In genomic region chr17:73933871-73934270, GRCh38 we compare ENCODE assay signal across 26 cellular contexts.
"Had no signal": no experiment of that assay in that cellular context is flagged by ENCODE, and none has a peak within 500 bp of the region (broad histone marks: within the 10 kb centered on the region; RNA-seq: fewer than 3 reads in every experiment).

No MANE protein-coding gene starts in this region.

- H3K27ac ChIP-seq: adrenal gland, ascending aorta, breast epithelium, left lung, neural progenitor cell, sigmoid colon, spleen, testis, vagina had no signal

- H3K9me3 Mint-ChIP-seq: activated T-cell treated with anti-CD3 and anti-CD28 coated beads, Interleukin-2, amount 50 U/mL, for 4 hours; activated T-helper 2 cell treated with anti-CD3 and anti-CD28 coated beads, Interferon-gamma antibody, Interleukin-2, Interleukin-4, amounts not matched to agents 10 μg/mL and 5 μg/mL and 100 μg/mL, durations not matched to agents 14 hours and 24 hours and 36 hours; immature natural killer cell; naive thymus-derived CD8-positive, alpha-beta T cell; neural progenitor cell had no signal

- H3K4me3 Mint-ChIP-seq: activated naive CD8-positive, alpha-beta T cell; activated T-cell treated with anti-CD3 and anti-CD28 coated beads, Interleukin-2, amount 50 U/mL, for 4 hours; immature natural killer cell; naive thymus-derived CD8-positive, alpha-beta T cell; neural progenitor cell had no signal

- H3K9me3 ChIP-seq: adrenal gland, ascending aorta, breast epithelium, left lung, sigmoid colon, spleen, testis, vagina had no signal

- DNase-seq: activated CD4-positive, alpha-beta T cell treated with anti-CD3 and anti-CD28 coated beads for 1 hour; activated CD8-positive, alpha-beta memory T cell treated with anti-CD3 and anti-CD28 coated beads, Interleukin-2, amount 50 U/mL, for 4 hours; activated naive CD4-positive, alpha-beta T cell; activated T-cell treated with anti-CD3 and anti-CD28 coated beads, Interleukin-2, amount 50 U/mL, for 4 hours; cortex of kidney; foreskin fibroblast; immature natural killer cell; left lung; naive thymus-derived CD8-positive, alpha-beta T cell; retina; sigmoid colon; spleen; stimulated activated CD4-positive, alpha-beta T cell treated with anti-CD3 and anti-CD28 coated beads, Interleukin-4, amount 100 ng/mL, for 1 hour; stimulated activated naive CD4-positive, alpha-beta T cell; T-helper 9 cell; testis; trophoblast cell had no signal

- H3K27me3 ChIP-seq: adrenal gland, ascending aorta, neural progenitor cell, sigmoid colon, testis, vagina had no signal

- H3K9ac ChIP-seq: neural progenitor cell had no signal

- H3K36me3 Mint-ChIP-seq: activated naive CD8-positive, alpha-beta T cell; naive thymus-derived CD8-positive, alpha-beta T cell; neural progenitor cell had no signal

- H3K27ac Mint-ChIP-seq: activated naive CD8-positive, alpha-beta T cell; activated T-helper 2 cell treated with anti-CD3 and anti-CD28 coated beads, Interferon-gamma antibody, Interleukin-2, Interleukin-4, amounts not matched to agents 10 μg/mL and 5 μg/mL and 100 μg/mL, durations not matched to agents 14 hours and 24 hours and 36 hours; immature natural killer cell; naive thymus-derived CD8-positive, alpha-beta T cell; neural progenitor cell had no signal

- FAIRE-seq: endometrium had no signal

- H3K4me3 ChIP-seq: adrenal gland, ascending aorta, breast epithelium, left lung, lung, neural progenitor cell, sigmoid colon, spleen, testis, vagina had no signal

- H3K4me1 ChIP-seq: adrenal gland, ascending aorta, breast epithelium, left lung, neural progenitor cell, sigmoid colon, testis, vagina had no signal

- ATAC-seq: activated T-cell treated with anti-CD3 and anti-CD28 coated beads, Interleukin-2, amount 50 U/mL, for 4 hours; left lung; naive thymus-derived CD8-positive, alpha-beta T cell had no signal

- H3K4me2 ChIP-seq: neural progenitor cell had no signal

- H2AFZ ChIP-seq: neural progenitor cell had no signal

- H3K36me3 ChIP-seq: adrenal gland, ascending aorta, breast epithelium, left lung, neural progenitor cell, sigmoid colon, spleen, vagina had no signal
